In genomic region chr3:128498127-128498626, GRCh38 we compare ENCODE assay signal across 9 cellular contexts. TPM values are rescaled to one million over a fixed set of nuclear protein-coding genes. Genes with fewer than 3 reads are reported as not detected.
DNase-seq lines count a peak whose midpoint lies in the region; ATAC-seq and TF ChIP-seq lines count a peak whose summit lies in the region.
"Had no signal": no experiment of that assay in that cellular context is flagged by ENCODE, and none has a peak within 500 bp of the region (broad histone marks: within the 10 kb centered on the region; RNA-seq: fewer than 3 reads in every experiment).

No MANE protein-coding gene starts in this region.

- H3K4me2 ChIP-seq in mesenchymal stem cell (ENCODE audit: low read length, poor library complexity, severe bottlenecking) = no peak overlapping the region

- intact Hi-C loops in right cardiac atrium (cut with DNase I) = loop anchor here (5.0 to 10.0 kb wide), 8 partner anchors 71 to 423 kb away; no protein-coding TSS in a partner anchor

- H3K9me3 ChIP-seq in SJSA1 (replicated peaks) (no peaks in the 10 kb centered on the region), right cardiac atrium (ENCODE audit: control insufficient read depth, low read length) (no peaks in the 10 kb centered on the region), thoracic aorta (no peaks in the 10 kb centered on the region), mesenchymal stem cell (ENCODE audit: control insufficient read depth, low read length) (no peaks in the 10 kb centered on the region)

- H3K79me1 ChIP-seq in mesenchymal stem cell (replicated peaks; ENCODE audit: low read length, poor library complexity, severe bottlenecking) = no peaks in the 10 kb centered on the region

- TF ChIP-seq CTCF in thoracic aorta (IDR thresholded peaks at IDR 0.05) = no peak

- H4K8ac ChIP-seq in mesenchymal stem cell (ENCODE audit: low read length) = no peak overlapping the region

- H3K23ac ChIP-seq in mesenchymal stem cell (ENCODE audit: low read length in 2 of 2) = no peak overlapping the region

- peaks cover 72% of the 10 kb centered on the region for H3K27me3 Mint-ChIP-seq in activated CD8-positive, alpha-beta memory T cell treated with anti-CD3 and anti-CD28 coated beads, Interleukin-2, amount 10 ng/mL, durations not matched to agents 7 days and 5 days

- H2AK5ac ChIP-seq in mesenchymal stem cell (ENCODE audit: low read length, severe bottlenecking) = no peak overlapping the region

- H3K9ac ChIP-seq in mesenchymal stem cell (ENCODE audit: low read length) = no peak overlapping the region

- DNase-seq in activated CD8-positive, alpha-beta memory T cell treated with anti-CD3 and anti-CD28 coated beads, Interleukin-2, amount 10 ng/mL, durations not matched to agents 7 days and 5 days = no peak
- DNase-seq in activated CD8-positive, alpha-beta memory T cell treated with anti-CD3 and anti-CD28 coated beads, Interleukin-2, amount 50 U/mL, for 4 hours = no peak
- DNase-seq in SJSA1 (ENCODE audit: low read depth in 1 of 2, low spot score in 2 of 2) (peak in 1 of 2 experiments; percentile 19), right cardiac atrium (no peak), thoracic aorta (ENCODE audit: low spot score) (no peak), mesenchymal stem cell (no peak), NCI-H774 (lab: John Stamatoyannopoulos, UW) (no peak)

- no peak overlapping the region for H3K27ac ChIP-seq in SJSA1
- H3K27ac ChIP-seq in right cardiac atrium (ENCODE audit: low read length) = no peak overlapping the region
- no peak overlapping the region for H3K27ac ChIP-seq in thoracic aorta
- H3K27ac ChIP-seq in mesenchymal stem cell (ENCODE audit: low read length, poor library complexity, severe bottlenecking) = no peak overlapping the region

- H3K36me3 Mint-ChIP-seq in activated CD8-positive, alpha-beta memory T cell treated with anti-CD3 and anti-CD28 coated beads, Interleukin-2, amount 10 ng/mL, durations not matched to agents 7 days and 5 days = no peaks in the 10 kb centered on the region

- no peak overlapping the region for H2BK12ac ChIP-seq in mesenchymal stem cell (ENCODE audit: low read length in 2 of 2)

- H3K36me3 ChIP-seq in SJSA1 (peaks cover 37% of the 10 kb centered on the region), thoracic aorta (no peaks in the 10 kb centered on the region), mesenchymal stem cell (ENCODE audit: control insufficient read depth in 1 of 2, insufficient read depth in 2 of 2, low read depth in 1 of 2, low read length in 2 of 2) (no peaks in the 10 kb centered on the region)

- H3K4me1 Mint-ChIP-seq in activated CD8-positive, alpha-beta memory T cell treated with anti-CD3 and anti-CD28 coated beads, Interleukin-2, amount 10 ng/mL, durations not matched to agents 7 days and 5 days = peaks cover 6% of the 10 kb centered on the region

- no peak for ATAC-seq in activated CD8-positive, alpha-beta memory T cell treated with anti-CD3 and anti-CD28 coated beads, Interleukin-2, amount 10 ng/mL, durations not matched to agents 7 days and 5 days
- ATAC-seq in right cardiac atrium (no peak), thoracic aorta (ENCODE audit: insufficient number of reproducible peaks, low FRiP score, low read depth) (no peak), GM18873 (IDR thresholded peaks at IDR 0.05; ENCODE audit: low FRiP score, unreplicated experiment) (no peak)

- CTCF ChIA-PET in activated CD8-positive, alpha-beta memory T cell treated with anti-CD3 and anti-CD28 coated beads, Interleukin-2, amount 10 ng/mL, durations not matched to agents 7 days and 5 days (lab: Charles Lee) = interaction anchor here (0.7 to 1.6 kb wide), 10 partner anchors 9 to 403 kb away, joined by 3 to 15 read pairs (median 4); no protein-coding TSS in a partner anchor

- H2BK15ac ChIP-seq in mesenchymal stem cell (ENCODE audit: low read depth, poor library complexity, severe bottlenecking) = no peak overlapping the region

- H3K4me3 ChIP-seq in SJSA1 (peak overlapping the region; percentile 37), right cardiac atrium (ENCODE audit: low read length) (peak overlapping the region; percentile 69), thoracic aorta (peak overlapping the region; percentile 71), mesenchymal stem cell (ENCODE audit: insufficient read depth in 1 of 2, low read depth in 1 of 2, low read length in 2 of 2) (peak overlapping the region in 1 of 2 experiments; percentile 49)

- no peak overlapping the region for H3K14ac ChIP-seq in mesenchymal stem cell (ENCODE audit: low read length in 2 of 2)

- H3K27ac Mint-ChIP-seq in activated CD8-positive, alpha-beta memory T cell treated with anti-CD3 and anti-CD28 coated beads, Interleukin-2, amount 10 ng/mL, durations not matched to agents 7 days and 5 days = no peak overlapping the region

- H2BK120ac ChIP-seq in mesenchymal stem cell (ENCODE audit: low read depth, low read length) = no peak overlapping the region

- no peak overlapping the region for H3K4ac ChIP-seq in mesenchymal stem cell (ENCODE audit: low read depth in 1 of 2, low read length in 2 of 2)

- no peak overlapping the region for H2AFZ ChIP-seq in mesenchymal stem cell (ENCODE audit: low read depth, low read length)

- no peak overlapping the region for H2BK5ac ChIP-seq in mesenchymal stem cell (ENCODE audit: low read depth, low read length, poor library complexity, severe bottlenecking)

- H3K18ac ChIP-seq in mesenchymal stem cell (ENCODE audit: low read depth in 1 of 2, low read length in 2 of 2) = no peak overlapping the region

- 37% methylated on average over 5 of the region's 5 CpGs for WGBS in right cardiac atrium
- 63% methylated on average over 5 of the region's 5 CpGs for WGBS in mesenchymal stem cell

- H3K4me3 Mint-ChIP-seq in activated CD8-positive, alpha-beta memory T cell treated with anti-CD3 and anti-CD28 coated beads, Interleukin-2, amount 10 ng/mL, durations not matched to agents 7 days and 5 days = peak overlapping the region; percentile 16

- peaks cover 6% of the 10 kb centered on the region; the same call in 1 of the 2 replicates for H3K4me1 ChIP-seq in SJSA1 (replicated peaks)
- H3K4me1 ChIP-seq in right cardiac atrium (ENCODE audit: control insufficient read depth, insufficient read depth, low read length) = no peaks in the 10 kb centered on the region
- H3K4me1 ChIP-seq in thoracic aorta (ENCODE audit: control insufficient read depth in 1 of 2, low read depth in 2 of 2) = peaks cover 3 to 20% of the 10 kb centered on the region in 2 donors
- peaks cover 15% of the 10 kb centered on the region for H3K4me1 ChIP-seq in mesenchymal stem cell (ENCODE audit: control insufficient read depth, insufficient read depth, low read depth, low read length)

- H3K9me3 Mint-ChIP-seq in activated CD8-positive, alpha-beta memory T cell treated with anti-CD3 and anti-CD28 coated beads, Interleukin-2, amount 10 ng/mL, durations not matched to agents 7 days and 5 days (ENCODE audit: low read depth) = no peaks in the 10 kb centered on the region

- H3K27me3 ChIP-seq in SJSA1 (replicated peaks) (no peaks in the 10 kb centered on the region), right cardiac atrium (ENCODE audit: control insufficient read depth, insufficient read depth) (no peaks in the 10 kb centered on the region), thoracic aorta (replicated peaks; ENCODE audit: insufficient read depth) (peaks cover 28% of the 10 kb centered on the region), mesenchymal stem cell (ENCODE audit: control insufficient read depth in 1 of 2, insufficient read depth in 1 of 2, low read length in 2 of 2) (peaks cover 82 to 97% of the 10 kb centered on the region in 2 experiments)

- H4K91ac ChIP-seq in mesenchymal stem cell (ENCODE audit: low read length) = no peak overlapping the region

RNA-seq across cellular contexts. Expression of gene GATA2, which starts 5.2 kb away (rescaled TPM):
- under 1 TPM in 1 of 2 experiments, not detected in 1; 0.28 TPM for total RNA-seq in activated CD8-positive, alpha-beta memory T cell treated with anti-CD3 and anti-CD28 coated beads, Interleukin-2, amount 10 ng/mL, durations not matched to agents 7 days and 5 days
- total RNA-seq in SJSA1 (2014; rRNA removed; shearing (Covaris generic)) = 14.9 and 15.5 TPM in 2 replicates
- total RNA-seq in right cardiac atrium (10 to 100 TPM in 3 of 4 donors, 1 to 10 TPM in 1; 9.7 to 18.1 (median 15.4) TPM), thoracic aorta (10 to 100 TPM in 1 of 2 donors, 1 to 10 TPM in 1; 5.2 to 21.3 TPM)
- 14.3 TPM for polyA plus RNA-seq in right cardiac atrium
- 2.0 TPM for polyA plus RNA-seq in mesenchymal stem cell (2013, experiment 1 of 2)
- 2.2 TPM for polyA plus RNA-seq in mesenchymal stem cell (2013, experiment 2 of 2)

RNA-seq across cellular contexts. Expression of gene DNAJB8, which starts 31.5 kb away (rescaled TPM):
- total RNA-seq in activated CD8-positive, alpha-beta memory T cell treated with anti-CD3 and anti-CD28 coated beads, Interleukin-2, amount 10 ng/mL, durations not matched to agents 7 days and 5 days = not detected
- total RNA-seq in SJSA1 (2014; rRNA removed; shearing (Covaris generic)) = not detected in 2 replicates
- not detected for total RNA-seq in right cardiac atrium
- polyA plus RNA-seq in right cardiac atrium = not detected
- total RNA-seq in thoracic aorta = not detected
- not detected for polyA plus RNA-seq in mesenchymal stem cell (2013, experiment 1 of 2)
- polyA plus RNA-seq in mesenchymal stem cell (2013, experiment 2 of 2) = not detected
- total RNA-seq: esophagus mucosa had no signal

Comparison
In these comparisons a context has a peak if more than half of its experiments do, and no peak if none do; other contexts are left out.
1. RNA of gene GATA2, which starts 5.2 kb away (total RNA-seq): 5.2 to 21.3 TPM in thoracic aorta, 9.7 to 18.1 TPM in right cardiac atrium and 14.9 to 15.5 TPM in SJSA1; 0.28 TPM in activated CD8-positive, alpha-beta memory T cell treated with anti-CD3 and anti-CD28 coated beads, Interleukin-2, amount 10 ng/mL, durations not matched to agents 7 days and 5 days; every median in the first group is over 4 times any median in the second.